Comparison of ENCODE assay signal across 34 cellular contexts in genomic region chr4:77653162-77653758, GRCh38. TPM values are rescaled to one million over a fixed set of nuclear protein-coding genes. Genes with fewer than 3 reads are reported as not detected.
"Had no signal": no experiment of that assay in that cellular context is flagged by ENCODE, and none has a peak within 500 bp of the region (broad histone marks: within the 10 kb centered on the region; RNA-seq: fewer than 3 reads in every experiment).

No MANE protein-coding gene starts in this region.

- H3K9me3 ChIP-seq: lower lobe of right lung, neutrophil, right atrium auricular region, stomach, testis, thyroid gland, upper lobe of right lung had no signal

- H3K4me1 ChIP-seq: heart left ventricle, lower lobe of right lung, neural progenitor cell, right atrium auricular region, stomach, testis had no signal

- H3K36me3 ChIP-seq: heart left ventricle, left lung, lower lobe of right lung, neural progenitor cell, neutrophil, right atrium auricular region, stomach, thyroid gland, upper lobe of right lung had no signal

- DNase-seq: heart left ventricle; hypothalamus; immature natural killer cell; islet precursor cell; left lung; lower lobe of right lung; mammary epithelial cell; mesenchymal stem cell; naive B cell; natural killer cell; nephron progenitor cell; occipital lobe; stimulated activated CD4-positive, alpha-beta T cell treated with anti-CD3 and anti-CD28 coated beads, Interleukin-12 subunit alpha, Interleukin-12 subunit beta, amount 100 ng/mL, for 4 hours; stimulated activated CD4-positive, alpha-beta T cell treated with anti-CD3 and anti-CD28 coated beads, Interleukin-15, amount 100 ng/mL, for 24 hours; stimulated activated CD4-positive, alpha-beta T cell treated with anti-CD3 and anti-CD28 coated beads, Interleukin-2, amount 100 ng/mL, for 24 hours; stimulated activated CD4-positive, alpha-beta T cell treated with anti-CD3 and anti-CD28 coated beads, Interleukin-4, amount 100 ng/mL, for 1 hour; stimulated activated naive B cell treated with anti-CD40 and anti-IgM and Interleukin-4, amounts not matched to agents 10 μg/mL and 1 μg/mL and 100 μg/mL, for 72 hours; stimulated activated naive CD8-positive, alpha-beta T cell treated with anti-CD3 and anti-CD28 coated beads, Interleukin-15, Interleukin-2, amounts not matched to agents 100 U/mL and 50 U/mL, for 24 hours; stomach; testis; thyroid gland; trophoblast cell; upper lobe of right lung had no signal

- H3K4me3 ChIP-seq: heart left ventricle, left lung, lower lobe of right lung, neural progenitor cell, right atrium auricular region, skin epidermis, stomach, testis, thyroid gland, upper lobe of right lung had no signal

- H3K27me3 ChIP-seq: heart left ventricle, left lung, neural progenitor cell, neutrophil, right atrium auricular region, stomach, testis, thyroid gland, upper lobe of right lung had no signal

- FAIRE-seq: urothelium cell line had no signal

- ATAC-seq: heart left ventricle; natural killer cell; sciatic nerve; stimulated activated naive B cell treated with anti-CD40 and anti-IgM and Interleukin-4, amounts not matched to agents 10 μg/mL and 1 μg/mL and 100 μg/mL, for 72 hours; stimulated activated naive CD8-positive, alpha-beta T cell treated with anti-CD3 and anti-CD28 coated beads, Interleukin-15, Interleukin-2, amounts not matched to agents 100 U/mL and 50 U/mL, for 24 hours had no signal

- H3K27ac ChIP-seq: heart left ventricle, left lung, lower lobe of right lung, neural progenitor cell, neutrophil, right atrium auricular region, skin epidermis, stomach, testis, thyroid gland, upper lobe of right lung had no signal

RNA-seq across cellular contexts. Expression of gene CXCL13, which starts 47.6 kb away (rescaled TPM):
- total RNA-seq: kidney epithelial cell, lower lobe of right lung, mammary epithelial cell, natural killer cell, occipital lobe, osteocyte, progenitor cell of endocrine pancreas, pulmonary artery endothelial cell, renal cortical epithelial cell, right atrium auricular region, sciatic nerve, upper lobe of right lung had no signal
- polyA plus RNA-seq: heart left ventricle, immature natural killer cell, mammary epithelial cell had no signal
